Comparison of ENCODE assay signal across 9 cellular contexts in genomic region chr14:54772451-54772881, GRCh38.
DNase-seq lines count a peak whose midpoint lies in the region; ATAC-seq, FAIRE-seq and TF ChIP-seq lines count a peak whose summit lies in the region.
"Had no signal": no experiment of that assay in that cellular context is flagged by ENCODE, and none has a peak within 500 bp of the region (broad histone marks: within the 10 kb centered on the region; RNA-seq: fewer than 3 reads in every experiment).

No MANE protein-coding gene starts in this region.

- H3K27me3 Mint-ChIP-seq in HFFc6 (ENCODE audit: insufficient read depth), result peaks cover 10% of the 10 kb centered on the region

- peaks cover 81% of the 10 kb centered on the region for H3K4me1 Mint-ChIP-seq in HFFc6 (ENCODE audit: low read depth)

- no peak for TF ChIP-seq EP300 in A549 (IDR thresholded peaks at IDR 0.05)

- POLR2A ChIA-PET in A549 (lab: Yijun Ruan, JAX), result interaction anchor here (0.5 to 2.4 kb wide), 7 partner anchors 12 to 282 kb away, joined by 3 to 78 read pairs (median 3); partner anchors contain the start of genes CGRRF1 and SAMD4A

- H3K27me3 ChIP-seq in brain microvascular endothelial cell (replicated peaks) (no peaks in the 10 kb centered on the region), mucosa of stomach (ENCODE audit: control insufficient read depth, insufficient read depth, low read length) (no peaks in the 10 kb centered on the region)

- H3K4me2 ChIP-seq in A549, result peak overlapping the region; percentile 73

- in situ Hi-C loops in brain microvascular endothelial cell (cut with HindIII; ENCODE audit: low pct_ligation_motif_present, low sequenced_read_pairs), result no loop called here

- peak overlapping the region; percentile 100 for H3K27ac Mint-ChIP-seq in HFFc6

- TF ChIP-seq POLR2A in A549 (IDR thresholded peaks at IDR 0.05; ENCODE audit: low read length), result no peak

- TF ChIP-seq CTCF in A549 (IDR thresholded peaks at IDR 0.05), result no peak
- no peak for TF ChIP-seq CTCF in HFFc6 (IDR thresholded peaks at IDR 0.05)
- no peak for TF ChIP-seq CTCF in brain microvascular endothelial cell (IDR thresholded peaks at IDR 0.05; ENCODE audit: low read depth, low read length, missing control alignments)

- H3K4me3 ChIP-seq in A549 (peak overlapping the region; percentile 2; the same call in 1 of the 3 replicates), brain microvascular endothelial cell (ENCODE audit: low read depth, low read length) (no peak overlapping the region), mucosa of stomach (ENCODE audit: low read length) (no peak overlapping the region)

- H3K4me1 ChIP-seq in A549 (peaks cover 27% of the 10 kb centered on the region), mucosa of stomach (ENCODE audit: control insufficient read depth, insufficient read depth, low read length) (peaks cover 13% of the 10 kb centered on the region)

- H3K9me3 ChIP-seq in A549, result no peaks in the 10 kb centered on the region
- no peaks in the 10 kb centered on the region for H3K9me3 ChIP-seq in mucosa of stomach (ENCODE audit: control insufficient read depth, low read length)

- peak in 1 of 2 experiments; percentile 18 for DNase-seq in A549 (ENCODE audit: low read depth in 1 of 2, low spot score in 1 of 2)
- DNase-seq in HFFc6, result peak; percentile 13
- DNase-seq in brain microvascular endothelial cell, result no peak
- DNase-seq in mucosa of gallbladder (ENCODE audit: low spot score), result no peak
- no peak for DNase-seq in NCI-H187 (lab: John Stamatoyannopoulos, UW)

- FAIRE-seq in A549 (lab: Jason Lieb, UNC), result no peak

- peaks cover 24% of the 10 kb centered on the region for H3K36me3 Mint-ChIP-seq in HFFc6 (ENCODE audit: low read depth)
- H3K36me3 Mint-ChIP-seq: naive thymus-derived CD8-positive, alpha-beta T cell had no signal

- ATAC-seq in A549, result no peak
- no peak for ATAC-seq in HG03432 (IDR thresholded peaks at IDR 0.05; ENCODE audit: unreplicated experiment)
- no peak for ATAC-seq in GM21576 (IDR thresholded peaks at IDR 0.05; ENCODE audit: unreplicated experiment)

- H3K27ac ChIP-seq in A549 (peak overlapping the region; percentile 77 to 86), brain microvascular endothelial cell (peak overlapping the region; percentile 97)

- H3K36me3 ChIP-seq in brain microvascular endothelial cell (replicated peaks), result no peaks in the 10 kb centered on the region
- H3K36me3 ChIP-seq in mucosa of stomach (ENCODE audit: control insufficient read depth, insufficient read depth, low read length), result no peaks in the 10 kb centered on the region

- H3K9ac ChIP-seq in mucosa of stomach (ENCODE audit: low read length), result peak overlapping the region; percentile 32

- H3K4me3 Mint-ChIP-seq in HFFc6, result peak overlapping the region; percentile 80

- no peak for TF ChIP-seq RAD21 in A549 (conservative IDR thresholded peaks at IDR 0.05 in 1 of 2, IDR thresholded peaks at IDR 0.05 in 1 of 2)

- CTCF ChIA-PET in A549 (lab: Yijun Ruan, JAX), result interaction anchor here (0.6 to 6.4 kb wide), 54 partner anchors 9 to 406 kb away, joined by 3 to 272 read pairs (median 8); partner anchors contain the start of genes CGRRF1 and SAMD4A

- H3K9me3 Mint-ChIP-seq in HFFc6, result no peaks in the 10 kb centered on the region
- H3K9me3 Mint-ChIP-seq: naive thymus-derived CD8-positive, alpha-beta T cell had no signal

- WGBS in A549 (ENCODE audit: missing lambda C conversion rate), result 49% methylated on average over 7 of the region's 7 CpGs

TF ChIP-seq in A549, 52 proteins besides CTCF, POLR2A, EP300 and RAD21:
- TF ChIP-seq KDM1A (IDR thresholded peaks at IDR 0.05; ENCODE audit: low read depth), result no peak
TF ChIP-seq in A549: peak in this region for 0.
